ENCODE assay signal across 8 cellular contexts in genomic region chr6:87154641-87155271, GRCh38.
DNase-seq lines count a peak whose midpoint lies in the region; ATAC-seq and TF ChIP-seq lines count a peak whose summit lies in the region.

No MANE protein-coding gene starts in this region.

- peaks cover 36 to 45% of the 10 kb centered on the region in 2 experiments for H3K4me1 ChIP-seq in neutrophil (ENCODE audit: control insufficient read depth in 1 of 2, insufficient read depth in 1 of 2, low read depth in 1 of 2, low read length in 1 of 2)

- peak; percentile 69 for DNase-seq in DMS53 treated with DMSO at 0.1 percent for 48 hours (lab: John Stamatoyannopoulos, UW; ENCODE audit: unreplicated experiment)
- peak; percentile 86 for DNase-seq in NCI-H82 (lab: John Stamatoyannopoulos, UW)
- peak; percentile 46 for DNase-seq in activated T-helper 1 cell treated with Interleukin-2 at 50 U/mL for 16 hours (ENCODE audit: low read depth)
- peak; percentile 87 for DNase-seq in fibroblast of pulmonary artery (ENCODE audit: low read depth)
- no peak for DNase-seq in NCI-H1930 (lab: John Stamatoyannopoulos, UW)

- H3K36me3 ChIP-seq in neutrophil: peaks cover 3% of the 10 kb centered on the region

- H3K4me3 ChIP-seq in fibroblast of pulmonary artery (replicated peaks; ENCODE audit: low read depth, low read length): peak overlapping the region; percentile 89
- peak overlapping the region; percentile 90 to 98 for H3K4me3 ChIP-seq in neutrophil (ENCODE audit: low read depth in 1 of 2, low read length in 1 of 2)

- H3K27me3 ChIP-seq in neutrophil: peaks cover 6% of the 10 kb centered on the region

- TF ChIP-seq CTCF in fibroblast of pulmonary artery (IDR thresholded peaks at IDR 0.05; ENCODE audit: low read length, missing control alignments) (no peak), neutrophil (IDR thresholded peaks at IDR 0.05) (no peak)

- no peaks in the 10 kb centered on the region for H3K9me3 ChIP-seq in neutrophil

- peak overlapping the region; percentile 92 for H3K27ac ChIP-seq in neutrophil

- ATAC-seq in GM19395 (IDR thresholded peaks at IDR 0.05; ENCODE audit: unreplicated experiment) (peak; percentile 73), HG03442 (IDR thresholded peaks at IDR 0.05; ENCODE audit: unreplicated experiment) (peak; percentile 61)

Comparison
In these comparisons a context has a peak if more than half of its experiments do, and no peak if none do; other contexts are left out.
1. DNase-seq: peak in DMS53 treated with DMSO at 0.1 percent for 48 hours (single experiment), NCI-H82 (single experiment), activated T-helper 1 cell treated with Interleukin-2 at 50 U/mL for 16 hours (single experiment) and fibroblast of pulmonary artery (single experiment); none in NCI-H1930 (0 of 2).